ENCODE assay signal across 2 cellular contexts in the genomic region with DNA sequence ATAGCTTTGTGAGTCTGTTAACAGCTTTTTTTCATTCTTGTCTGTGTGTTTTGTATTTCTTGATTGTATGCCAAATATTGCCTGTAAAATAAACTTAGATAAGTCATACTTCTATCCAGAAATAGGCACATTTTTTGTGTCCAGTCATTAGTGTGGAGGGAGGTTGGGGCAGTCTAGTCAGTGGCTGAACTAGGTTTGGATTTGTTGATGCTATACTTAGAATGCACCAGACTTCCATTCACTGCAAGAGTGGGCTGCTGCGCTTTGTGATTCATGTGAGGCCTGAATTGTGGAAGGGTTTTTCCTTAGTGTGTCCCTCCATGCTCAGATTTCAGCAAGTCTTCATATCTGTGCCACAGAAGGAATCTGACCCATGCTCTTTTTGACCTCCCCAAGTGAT.
A peak's percentile ranks its signal among the peaks of the same experiment; 100 is the strongest.
TF ChIP-seq lines count a peak whose summit lies in the region.

No MANE protein-coding gene starts in this region.

TF ChIP-seq in IMR-90, 13 proteins besides CTCF, POLR2A, EP300 and RAD21:
- TF ChIP-seq BHLHE40 (IDR thresholded peaks at IDR 0.05; ENCODE audit: low read depth, low read length) (peak; percentile 21; the same call in 1 of the 2 replicates), SMC3 (IDR thresholded peaks at IDR 0.05; ENCODE audit: low read depth, low read length) (no peak), RCOR1 (IDR thresholded peaks at IDR 0.05; ENCODE audit: insufficient replicate concordance, low read length) (peak; percentile 33), MAFK (IDR thresholded peaks at IDR 0.05; ENCODE audit: low read depth, low read length) (peak; percentile 41; the same call in 1 of the 2 replicates)
- TF ChIP-seq, protein P1, sequence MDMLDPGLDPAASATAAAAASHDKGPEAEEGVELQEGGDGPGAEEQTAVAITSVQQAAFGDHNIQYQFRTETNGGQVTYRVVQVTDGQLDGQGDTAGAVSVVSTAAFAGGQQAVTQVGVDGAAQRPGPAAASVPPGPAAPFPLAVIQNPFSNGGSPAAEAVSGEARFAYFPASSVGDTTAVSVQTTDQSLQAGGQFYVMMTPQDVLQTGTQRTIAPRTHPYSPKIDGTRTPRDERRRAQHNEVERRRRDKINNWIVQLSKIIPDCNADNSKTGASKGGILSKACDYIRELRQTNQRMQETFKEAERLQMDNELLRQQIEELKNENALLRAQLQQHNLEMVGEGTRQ (IDR thresholded peaks at IDR 0.05; ENCODE audit: low read depth, low read length) = no peak

TF ChIP-seq in endothelial cell of umbilical vein, 7 proteins besides CTCF, POLR2A, EP300 and RAD21:
- TF ChIP-seq MYC (IDR thresholded peaks at IDR 0.05; ENCODE audit: low read depth, low read length) = no peak
- no peak for TF ChIP-seq POLR2AphosphoS5 (IDR thresholded peaks at IDR 0.05; ENCODE audit: insufficient read depth, low read depth, low read length)
- TF ChIP-seq JUN (IDR thresholded peaks at IDR 0.05; ENCODE audit: borderline replicate concordance, insufficient read depth, insufficient read length, low read depth) = no peak
- no peak for TF ChIP-seq GATA2 (IDR thresholded peaks at IDR 0.05; ENCODE audit: insufficient read depth, insufficient read length, low read depth, low read length)
